ENCODE assay signal across 8 cellular contexts in genomic region chr5:96256795-96257470, GRCh38.
DNase-seq lines count a peak whose midpoint lies in the region; ATAC-seq and TF ChIP-seq lines count a peak whose summit lies in the region.

No MANE protein-coding gene starts in this region.

- no peaks in the 10 kb centered on the region for H3K36me3 ChIP-seq in SJCRH30
- no peaks in the 10 kb centered on the region for H3K36me3 ChIP-seq in mucosa of descending colon (ENCODE audit: low read depth)
- H3K36me3 ChIP-seq in esophagus muscularis mucosa = no peaks in the 10 kb centered on the region

- no peak overlapping the region for H3K4me3 Mint-ChIP-seq in effector memory CD8-positive, alpha-beta T cell

- TF ChIP-seq POLR2A in esophagus muscularis mucosa (IDR thresholded peaks at IDR 0.05; ENCODE audit: low read depth) = no peak

- H3K4me1 Mint-ChIP-seq in effector memory CD8-positive, alpha-beta T cell (ENCODE audit: low read depth in 2 of 2) = no peaks in the 10 kb centered on the region

- no peak overlapping the region for H3K27ac Mint-ChIP-seq in effector memory CD8-positive, alpha-beta T cell

- no peaks in the 10 kb centered on the region for H3K36me3 Mint-ChIP-seq in effector memory CD8-positive, alpha-beta T cell (ENCODE audit: insufficient read depth)

- ATAC-seq in HG02763 (IDR thresholded peaks at IDR 0.05; ENCODE audit: unreplicated experiment) (peak; percentile 66), mucosa of descending colon (peak; percentile 58)
- ATAC-seq in effector memory CD8-positive, alpha-beta T cell (replicated peaks) = no peak

- H3K4me1 ChIP-seq in SJCRH30 = peaks cover 10% of the 10 kb centered on the region
- H3K4me1 ChIP-seq in mucosa of descending colon (ENCODE audit: low read depth) = no peaks in the 10 kb centered on the region
- H3K4me1 ChIP-seq in esophagus muscularis mucosa = peaks cover 5 to 26% (median 17%) of the 10 kb centered on the region in 4 donors

- H3K9me3 ChIP-seq in SJCRH30 (replicated peaks) (no peaks in the 10 kb centered on the region), mucosa of descending colon (no peaks in the 10 kb centered on the region), esophagus muscularis mucosa (no peaks in the 10 kb centered on the region)

- WGBS in esophagus muscularis mucosa = 47% methylated on average over 5 of the region's 5 CpGs

- H3K27me3 Mint-ChIP-seq in effector memory CD8-positive, alpha-beta T cell = peaks cover 0 to 9% of the 10 kb centered on the region in 2 donors

- DNase-seq in GM10266 (ENCODE audit: extremely low spot score) (peak; percentile 17), SJCRH30 (peak; percentile 33 to 50), mucosa of descending colon (peak in 1 of 3 donors; percentile 37), esophagus muscularis mucosa (ENCODE audit: extremely low spot score) (no peak), SKM-1 (lab: John Stamatoyannopoulos, UW; ENCODE audit: unreplicated experiment) (no peak)
- no peak for DNase-seq in effector memory CD8-positive, alpha-beta T cell
- no peak for DNase-seq in stimulated activated CD4-positive, alpha-beta T cell treated with anti-CD3 and anti-CD28 coated beads, Interleukin-4, amount 100 ng/mL, for 1 hour

- intact Hi-C loops in mucosa of descending colon (cut with DNase I, micrococcal nuclease) = no loop called here
- intact Hi-C loops in esophagus muscularis mucosa (cut with DNase I) = no loop called here

- H3K9me3 Mint-ChIP-seq in effector memory CD8-positive, alpha-beta T cell = no peaks in the 10 kb centered on the region

- TF ChIP-seq EP300 in esophagus muscularis mucosa (IDR thresholded peaks at IDR 0.05) = no peak

- H3K4me3 ChIP-seq in SJCRH30 = no peak overlapping the region
- H3K4me3 ChIP-seq in mucosa of descending colon = no peak overlapping the region
- no peak overlapping the region for H3K4me3 ChIP-seq in esophagus muscularis mucosa

- TF ChIP-seq CTCF in GM10266 (IDR thresholded peaks at IDR 0.05; ENCODE audit: control insufficient read depth, insufficient read depth, low read depth, missing control alignments) (no peak), mucosa of descending colon (IDR thresholded peaks at IDR 0.05) (no peak), esophagus muscularis mucosa (IDR thresholded peaks at IDR 0.05) (no peak)

- H3K27me3 ChIP-seq in SJCRH30 (no peaks in the 10 kb centered on the region), esophagus muscularis mucosa (no peaks in the 10 kb centered on the region)

- H3K27ac ChIP-seq in SJCRH30 (no peak overlapping the region), esophagus muscularis mucosa (replicated peaks in 1 of 4) (no peak overlapping the region)

Comparison
In these comparisons a context has a peak if more than half of its experiments do, and no peak if none do; other contexts are left out.
1. DNase-seq: peak in GM10266 (single experiment) and SJCRH30 (2 of 2); none in effector memory CD8-positive, alpha-beta T cell (0 of 3), esophagus muscularis mucosa (single experiment), SKM-1 (single experiment) and stimulated activated CD4-positive, alpha-beta T cell treated with anti-CD3 and anti-CD28 coated beads, Interleukin-4, amount 100 ng/mL, for 1 hour (single experiment).